8 cellular contexts compared by ENCODE assay signal in the genomic region with DNA sequence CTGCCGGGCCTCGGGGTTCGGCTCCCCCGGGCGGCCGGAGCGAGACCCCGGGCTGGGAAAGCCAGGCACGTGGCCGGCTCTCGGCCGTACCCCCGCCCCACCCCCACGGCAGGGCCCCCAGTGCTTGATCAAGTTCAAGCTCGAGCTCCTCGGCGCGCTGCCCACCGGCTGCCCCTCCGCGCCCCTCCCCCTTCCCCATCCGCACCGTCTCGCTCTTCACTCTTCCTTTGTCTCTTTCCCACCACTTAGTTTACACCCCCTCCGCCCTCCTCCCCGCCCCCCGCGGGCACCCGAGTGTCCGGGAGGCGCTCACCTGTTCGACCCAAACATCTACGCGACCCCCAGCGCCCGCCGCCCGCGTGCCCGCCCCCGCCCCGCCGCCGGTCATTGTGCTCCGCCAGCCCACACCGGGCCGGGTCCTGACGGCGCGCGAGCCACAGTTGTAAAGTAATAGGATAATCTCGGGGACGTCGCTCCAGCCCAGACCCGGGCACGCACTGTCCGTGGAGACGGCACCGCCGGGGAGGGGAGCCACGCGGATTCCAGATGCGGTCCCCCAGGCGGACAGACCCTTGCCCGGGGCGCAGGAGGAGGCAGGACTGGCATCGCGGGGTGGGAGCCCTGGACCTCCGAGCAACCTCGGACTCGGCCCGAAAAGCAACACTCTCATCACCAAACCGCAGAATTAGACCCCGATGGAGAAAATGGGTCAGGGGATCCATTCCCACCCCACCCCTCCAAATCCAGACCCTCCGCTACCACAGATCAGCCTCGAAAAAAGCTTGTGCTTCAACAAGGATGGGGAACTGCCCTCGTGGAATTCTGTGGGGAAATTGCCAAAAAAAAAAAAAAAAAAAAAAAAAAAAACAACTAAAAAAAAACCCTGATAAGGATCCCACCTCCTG.
DNase-seq lines count a peak whose midpoint lies in the region; ATAC-seq and TF ChIP-seq lines count a peak whose summit lies in the region.

No MANE protein-coding gene starts in this region.

- CTCF ChIA-PET in Calu3 (lab: Charles Lee) = interaction anchor here (0.5 to 1.6 kb wide), 13 partner anchors 9 to 843 kb away, joined by 3 to 10 read pairs (median 3); no protein-coding TSS in a partner anchor
- CTCF ChIA-PET in activated CD4-positive, alpha-beta memory T cell treated with anti-CD3 and anti-CD28 coated beads for 36 hours (lab: Charles Lee) = interaction anchor here (0.9 to 1.6 kb wide), 4 partner anchors 12 to 55 kb away, joined by 4 to 6 read pairs (median 4); no protein-coding TSS in a partner anchor

- H3K9me3 Mint-ChIP-seq in Calu3 (ENCODE audit: low read depth, unreplicated experiment) = peaks cover 6% of the 10 kb centered on the region
- peaks cover 7% of the 10 kb centered on the region for H3K9me3 Mint-ChIP-seq in activated CD4-positive, alpha-beta memory T cell treated with anti-CD3 and anti-CD28 coated beads for 36 hours
- no peaks in the 10 kb centered on the region for H3K9me3 Mint-ChIP-seq in natural killer cell

- no peak for TF ChIP-seq POLR2A in uterus (IDR thresholded peaks at IDR 0.05)

- H3K27me3 Mint-ChIP-seq in Calu3 (ENCODE audit: unreplicated experiment) (peaks cover 41% of the 10 kb centered on the region), natural killer cell (ENCODE audit: low read depth in 2 of 2) (no peaks in the 10 kb centered on the region)
- no peaks in the 10 kb centered on the region for H3K27me3 Mint-ChIP-seq in activated CD4-positive, alpha-beta memory T cell treated with anti-CD3 and anti-CD28 coated beads for 36 hours

- intact Hi-C loops in Calu3 (cut with micrococcal nuclease; ENCODE audit: unreplicated experiment) (loop anchor here (10.0 kb wide), 1 partner anchor 150 kb away; no protein-coding TSS in a partner anchor), natural killer cell (cut with micrococcal nuclease) (loop anchor here (1.0 to 10.0 kb wide), 4 partner anchors 25 to 210 kb away; a partner anchor contains a TSS), uterus (cut with DNase I; ENCODE audit: low total_unique reads) (no loop called here)
- intact Hi-C loops in activated CD4-positive, alpha-beta memory T cell treated with anti-CD3 and anti-CD28 coated beads for 36 hours (cut with micrococcal nuclease) = loop anchor here (1.0 to 10.0 kb wide), 4 partner anchors 24 to 280 kb away; a partner anchor contains a TSS

- H3K27ac ChIP-seq in epithelial cell of prostate (peak overlapping the region; percentile 48), uterus (peak overlapping the region; percentile 74 to 81)

- DNase-seq in Calu3 (peak; percentile 56), NCI-H1105 (lab: John Stamatoyannopoulos, UW) (peak; percentile 44), epithelial cell of prostate (ENCODE audit: low read depth, low spot score) (no peak), natural killer cell (peak; percentile 32), uterus (peak; percentile 57 to 60), NOMO-1 (lab: John Stamatoyannopoulos, UW; ENCODE audit: unreplicated experiment in 2 of 2) (no peak)
- peak; percentile 42 for DNase-seq in activated CD4-positive, alpha-beta memory T cell treated with anti-CD3 and anti-CD28 coated beads for 36 hours

- H3K4me3 Mint-ChIP-seq in Calu3 (ENCODE audit: low read depth, unreplicated experiment) = peak overlapping the region; percentile 89
- H3K4me3 Mint-ChIP-seq in activated CD4-positive, alpha-beta memory T cell treated with anti-CD3 and anti-CD28 coated beads for 36 hours = peak overlapping the region; percentile 86
- peak overlapping the region; percentile 97 for H3K4me3 Mint-ChIP-seq in natural killer cell

- no peaks in the 10 kb centered on the region for H3K4me1 ChIP-seq in uterus

- peaks cover 47% of the 10 kb centered on the region for H3K36me3 Mint-ChIP-seq in Calu3 (ENCODE audit: insufficient read depth, unreplicated experiment)
- peaks cover 5% of the 10 kb centered on the region for H3K36me3 Mint-ChIP-seq in activated CD4-positive, alpha-beta memory T cell treated with anti-CD3 and anti-CD28 coated beads for 36 hours
- no peaks in the 10 kb centered on the region for H3K36me3 Mint-ChIP-seq in natural killer cell

- no TSS peak for BruUV-seq in Calu3 (replicated peaks; lab: Mats Ljungman, UMichigan)

- H3K27me3 ChIP-seq in uterus = no peaks in the 10 kb centered on the region

- H3K27ac Mint-ChIP-seq in Calu3 (ENCODE audit: unreplicated experiment) (peak overlapping the region; percentile 71), natural killer cell (peak overlapping the region; percentile 88 to 91)
- peak overlapping the region; percentile 93 for H3K27ac Mint-ChIP-seq in activated CD4-positive, alpha-beta memory T cell treated with anti-CD3 and anti-CD28 coated beads for 36 hours

- H3K9me3 ChIP-seq in uterus = no peaks in the 10 kb centered on the region

- TF ChIP-seq CTCF in Calu3 (IDR thresholded peaks at IDR 0.05; ENCODE audit: unreplicated experiment) (no peak), natural killer cell (IDR thresholded peaks at IDR 0.05) (no peak), uterus (IDR thresholded peaks at IDR 0.05) (no peak)

- POLR2A ChIA-PET in activated CD4-positive, alpha-beta memory T cell treated with anti-CD3 and anti-CD28 coated beads for 36 hours (lab: Charles Lee) = no interaction called here

- peak overlapping the region; percentile 66 to 68 for H3K4me3 ChIP-seq in uterus

- H3K36me3 ChIP-seq in uterus = no peaks in the 10 kb centered on the region

- ATAC-seq in natural killer cell (peak in 1 of 3 donors; percentile 2), HG02870 (IDR thresholded peaks at IDR 0.05; ENCODE audit: unreplicated experiment) (no peak)

- H3K4me1 Mint-ChIP-seq in Calu3 (ENCODE audit: low read depth, unreplicated experiment) (peaks cover 34% of the 10 kb centered on the region), natural killer cell (peaks cover 52 to 63% of the 10 kb centered on the region in 2 donors)
- H3K4me1 Mint-ChIP-seq in activated CD4-positive, alpha-beta memory T cell treated with anti-CD3 and anti-CD28 coated beads for 36 hours (ENCODE audit: low read depth) = peaks cover 30% of the 10 kb centered on the region

Comparison
In these comparisons a context has a peak if more than half of its experiments do, and no peak if none do; other contexts are left out.
1. DNase-seq: peak in Calu3 (single experiment), NCI-H1105 (single experiment), activated CD4-positive, alpha-beta memory T cell treated with anti-CD3 and anti-CD28 coated beads for 36 hours (single experiment), natural killer cell (single experiment) and uterus (2 of 2); none in epithelial cell of prostate (single experiment) and NOMO-1 (0 of 2).
2. Peak in every context shown above with its lines, with median percentiles within 50 percentile points of each other: H3K27ac Mint-ChIP-seq and H3K4me3 Mint-ChIP-seq.